ENCODE assay signal across 1 cellular context in genomic region chr2:6877402-6878305, GRCh38.
TF ChIP-seq lines count a peak whose summit lies in the region.

Gene RSAD2, plus strand, starts transcription at chr2:6877777. Its CDS starts 24 bp downstream, at chr2:6877801.

TF ChIP-seq in HCT116, 20 proteins besides CTCF, POLR2A, EP300 and RAD21 (continued from another document):
- TF ChIP-seq ZFX (IDR thresholded peaks at IDR 0.05) (no peak), FOSL1 (IDR thresholded peaks at IDR 0.05; ENCODE audit: low read depth) (no peak), POLR2AphosphoS5 (IDR thresholded peaks at IDR 0.05; ENCODE audit: low read depth, low read length) (no peak), JUND (IDR thresholded peaks at IDR 0.05) (no peak), EGR1 (IDR thresholded peaks at IDR 0.05; ENCODE audit: low read depth) (no peak), EZH2phosphoT487 (IDR thresholded peaks at IDR 0.05; ENCODE audit: borderline replicate concordance) (no peak), ELF1 (IDR thresholded peaks at IDR 0.05; ENCODE audit: borderline replicate concordance, low read depth) (no peak), SIN3A (IDR thresholded peaks at IDR 0.05; ENCODE audit: low read depth) (no peak)
- TF ChIP-seq, protein P1, sequence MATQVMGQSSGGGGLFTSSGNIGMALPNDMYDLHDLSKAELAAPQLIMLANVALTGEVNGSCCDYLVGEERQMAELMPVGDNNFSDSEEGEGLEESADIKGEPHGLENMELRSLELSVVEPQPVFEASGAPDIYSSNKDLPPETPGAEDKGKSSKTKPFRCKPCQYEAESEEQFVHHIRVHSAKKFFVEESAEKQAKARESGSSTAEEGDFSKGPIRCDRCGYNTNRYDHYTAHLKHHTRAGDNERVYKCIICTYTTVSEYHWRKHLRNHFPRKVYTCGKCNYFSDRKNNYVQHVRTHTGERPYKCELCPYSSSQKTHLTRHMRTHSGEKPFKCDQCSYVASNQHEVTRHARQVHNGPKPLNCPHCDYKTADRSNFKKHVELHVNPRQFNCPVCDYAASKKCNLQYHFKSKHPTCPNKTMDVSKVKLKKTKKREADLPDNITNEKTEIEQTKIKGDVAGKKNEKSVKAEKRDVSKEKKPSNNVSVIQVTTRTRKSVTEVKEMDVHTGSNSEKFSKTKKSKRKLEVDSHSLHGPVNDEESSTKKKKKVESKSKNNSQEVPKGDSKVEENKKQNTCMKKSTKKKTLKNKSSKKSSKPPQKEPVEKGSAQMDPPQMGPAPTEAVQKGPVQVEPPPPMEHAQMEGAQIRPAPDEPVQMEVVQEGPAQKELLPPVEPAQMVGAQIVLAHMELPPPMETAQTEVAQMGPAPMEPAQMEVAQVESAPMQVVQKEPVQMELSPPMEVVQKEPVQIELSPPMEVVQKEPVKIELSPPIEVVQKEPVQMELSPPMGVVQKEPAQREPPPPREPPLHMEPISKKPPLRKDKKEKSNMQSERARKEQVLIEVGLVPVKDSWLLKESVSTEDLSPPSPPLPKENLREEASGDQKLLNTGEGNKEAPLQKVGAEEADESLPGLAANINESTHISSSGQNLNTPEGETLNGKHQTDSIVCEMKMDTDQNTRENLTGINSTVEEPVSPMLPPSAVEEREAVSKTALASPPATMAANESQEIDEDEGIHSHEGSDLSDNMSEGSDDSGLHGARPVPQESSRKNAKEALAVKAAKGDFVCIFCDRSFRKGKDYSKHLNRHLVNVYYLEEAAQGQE (IDR thresholded peaks at IDR 0.05; ENCODE audit: low read depth): no peak
